In the genomic region with DNA sequence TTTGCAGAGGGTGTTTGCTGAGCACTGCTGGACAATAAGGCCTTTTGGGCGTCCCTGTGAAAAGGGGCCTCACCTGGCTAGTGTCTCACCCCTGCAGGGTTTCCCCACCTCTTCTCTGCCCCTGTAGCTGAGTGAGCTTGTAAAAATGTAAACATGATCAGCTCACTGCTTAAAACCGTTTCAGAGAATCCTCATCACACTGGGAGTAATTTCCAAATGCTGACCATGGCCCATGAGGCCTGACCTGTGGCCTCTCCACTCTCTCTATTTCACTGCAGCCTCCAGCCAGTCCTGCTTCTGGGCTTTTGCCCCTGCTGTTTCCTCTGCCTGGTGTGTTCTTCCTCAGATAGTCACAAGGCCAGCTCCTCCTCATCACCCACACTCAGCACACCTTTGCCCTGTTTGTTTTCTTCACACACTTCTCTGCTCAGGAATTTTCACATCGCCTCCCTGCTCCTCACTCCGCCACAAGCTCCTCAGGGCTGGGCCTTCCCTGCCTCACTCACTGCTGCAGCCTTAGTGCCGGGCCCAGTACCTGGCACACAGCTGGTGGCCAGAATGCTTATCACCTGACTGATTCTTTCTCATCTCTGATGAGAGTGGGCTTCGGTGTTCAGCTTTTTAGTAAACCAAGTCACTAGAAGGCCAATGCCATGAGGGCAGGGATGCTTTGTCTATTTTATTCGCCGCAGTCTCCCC, we compare ENCODE assay signal across 22 cellular contexts.
DNase-seq lines count a peak whose midpoint lies in the region; ATAC-seq and TF ChIP-seq lines count a peak whose summit lies in the region.
"Had no signal": no experiment of that assay in that cellular context is flagged by ENCODE, and none has a peak within 500 bp of the region (broad histone marks: within the 10 kb centered on the region; RNA-seq: fewer than 3 reads in every experiment).

No MANE protein-coding gene starts in this region.

- TF ChIP-seq CTCF in chondrocyte (IDR thresholded peaks at IDR 0.05) (no peak), tibial nerve (IDR thresholded peaks at IDR 0.05) (no peak)

- peaks cover 0 to 16% (median 0%) of the 10 kb centered on the region in 3 donors for H3K36me3 ChIP-seq in tibial nerve

- no peaks in the 10 kb centered on the region for H3K27me3 ChIP-seq in tibial nerve

- no peaks in the 10 kb centered on the region for H3K9me3 ChIP-seq in tibial nerve

- 81% methylated on average over 8 of the region's 8 CpGs for WGBS in tibial nerve, 2 donors

- ATAC-seq in stimulated activated naive CD8-positive, alpha-beta T cell treated with anti-CD3 and anti-CD28 coated beads, Interleukin-15, amount 100 ng/mL, for 72 hours: no peak
- ATAC-seq in stimulated activated naive CD8-positive, alpha-beta T cell treated with anti-CD3 and anti-CD28 coated beads, Interleukin-15, Interleukin-2, amounts not matched to agents 100 U/mL and 50 U/mL, for 24 hours: no peak
- ATAC-seq in naive B cell (ENCODE audit: low read depth in 2 of 2) (no peak), GM21825 (IDR thresholded peaks at IDR 0.05; ENCODE audit: unreplicated experiment) (no peak)
- ATAC-seq: HCT116 had no signal

- TF ChIP-seq POLR2A in tibial nerve (IDR thresholded peaks at IDR 0.05): no peak

- H3K9me3 Mint-ChIP-seq in stimulated activated naive CD8-positive, alpha-beta T cell treated with anti-CD3 and anti-CD28 coated beads, Interleukin-15, amount 100 ng/mL, for 72 hours: no peaks in the 10 kb centered on the region
- no peaks in the 10 kb centered on the region for H3K9me3 Mint-ChIP-seq in chondrocyte (ENCODE audit: low read depth)
- H3K9me3 Mint-ChIP-seq in naive B cell: no peaks in the 10 kb centered on the region
- H3K9me3 Mint-ChIP-seq: CD4-positive, alpha-beta T cell had no signal

- H3K27ac Mint-ChIP-seq in stimulated activated naive CD8-positive, alpha-beta T cell treated with anti-CD3 and anti-CD28 coated beads, Interleukin-15, amount 100 ng/mL, for 72 hours: peak overlapping the region; percentile 36 to 73
- no peak overlapping the region for H3K27ac Mint-ChIP-seq in chondrocyte (ENCODE audit: unreplicated experiment)
- peak overlapping the region in 4 of 6 donors; percentile 10 to 86 (median 74) for H3K27ac Mint-ChIP-seq in naive B cell
- H3K27ac Mint-ChIP-seq: CD4-positive, alpha-beta T cell had no signal

- DNase-seq in stimulated activated naive CD8-positive, alpha-beta T cell treated with anti-CD3 and anti-CD28 coated beads, Interleukin-15, amount 100 ng/mL, for 72 hours: no peak
- DNase-seq in stimulated activated naive CD8-positive, alpha-beta T cell treated with anti-CD3 and anti-CD28 coated beads, Interleukin-15, Interleukin-2, amounts not matched to agents 100 U/mL and 50 U/mL, for 24 hours: no peak
- peak; percentile 59 for DNase-seq in chondrocyte (ENCODE audit: low spot score)
- DNase-seq in naive B cell: no peak
- no peak for DNase-seq in globus pallidus (ENCODE audit: low spot score)
- no peak for DNase-seq in tibial nerve (ENCODE audit: low spot score in 2 of 2)
- no peak for DNase-seq in hypothalamus (lab: John Stamatoyannopoulos, UW)
- DNase-seq: CD4-positive, alpha-beta T cell; COR-L47; DMS79; GM23248; NCI-H1105; NCI-H146; NCI-H2029; NCI-H2227 treated with DMSO at 0.1 percent for 48 hours; NCI-H510A treated with DMSO at 0.1 percent for 48 hours; NCI-H748 treated with DMSO at 0.1 percent for 48 hours; PC-9; SIG-M5 had no signal

- no peak for TF ChIP-seq EP300 in tibial nerve (IDR thresholded peaks at IDR 0.05)

- peaks cover 17% of the 10 kb centered on the region for H3K4me1 Mint-ChIP-seq in stimulated activated naive CD8-positive, alpha-beta T cell treated with anti-CD3 and anti-CD28 coated beads, Interleukin-15, amount 100 ng/mL, for 72 hours
- peaks cover 14% of the 10 kb centered on the region for H3K4me1 Mint-ChIP-seq in chondrocyte (ENCODE audit: low read depth)
- H3K4me1 Mint-ChIP-seq in naive B cell: peaks cover 26 to 42% (median 40%) of the 10 kb centered on the region in 3 donors

- H3K36me3 Mint-ChIP-seq in chondrocyte (ENCODE audit: low read depth) (no peaks in the 10 kb centered on the region), naive B cell (no peaks in the 10 kb centered on the region)

- H3K4me3 ChIP-seq in tibial nerve: no peak overlapping the region
- H3K4me3 ChIP-seq: GM23248, PC-9 had no signal

- H3K27me3 Mint-ChIP-seq in stimulated activated naive CD8-positive, alpha-beta T cell treated with anti-CD3 and anti-CD28 coated beads, Interleukin-15, amount 100 ng/mL, for 72 hours: peaks cover 16% of the 10 kb centered on the region
- H3K27me3 Mint-ChIP-seq in chondrocyte (ENCODE audit: low read depth) (peaks cover 5% of the 10 kb centered on the region), naive B cell (no peaks in the 10 kb centered on the region)
- H3K27me3 Mint-ChIP-seq: CD4-positive, alpha-beta T cell had no signal

- no peaks in the 10 kb centered on the region for H3K4me1 ChIP-seq in tibial nerve

- H3K27ac ChIP-seq in tibial nerve: no peak overlapping the region
- H3K27ac ChIP-seq: GM23248, PC-9, RWPE1 had no signal

- no peak overlapping the region for H3K4me3 Mint-ChIP-seq in stimulated activated naive CD8-positive, alpha-beta T cell treated with anti-CD3 and anti-CD28 coated beads, Interleukin-15, amount 100 ng/mL, for 72 hours
- H3K4me3 Mint-ChIP-seq in chondrocyte (ENCODE audit: unreplicated experiment): no peak overlapping the region
- no peak overlapping the region for H3K4me3 Mint-ChIP-seq in naive B cell
- H3K4me3 Mint-ChIP-seq: CD4-positive, alpha-beta T cell had no signal
